19 cellular contexts compared by ENCODE assay signal in the genomic region with DNA sequence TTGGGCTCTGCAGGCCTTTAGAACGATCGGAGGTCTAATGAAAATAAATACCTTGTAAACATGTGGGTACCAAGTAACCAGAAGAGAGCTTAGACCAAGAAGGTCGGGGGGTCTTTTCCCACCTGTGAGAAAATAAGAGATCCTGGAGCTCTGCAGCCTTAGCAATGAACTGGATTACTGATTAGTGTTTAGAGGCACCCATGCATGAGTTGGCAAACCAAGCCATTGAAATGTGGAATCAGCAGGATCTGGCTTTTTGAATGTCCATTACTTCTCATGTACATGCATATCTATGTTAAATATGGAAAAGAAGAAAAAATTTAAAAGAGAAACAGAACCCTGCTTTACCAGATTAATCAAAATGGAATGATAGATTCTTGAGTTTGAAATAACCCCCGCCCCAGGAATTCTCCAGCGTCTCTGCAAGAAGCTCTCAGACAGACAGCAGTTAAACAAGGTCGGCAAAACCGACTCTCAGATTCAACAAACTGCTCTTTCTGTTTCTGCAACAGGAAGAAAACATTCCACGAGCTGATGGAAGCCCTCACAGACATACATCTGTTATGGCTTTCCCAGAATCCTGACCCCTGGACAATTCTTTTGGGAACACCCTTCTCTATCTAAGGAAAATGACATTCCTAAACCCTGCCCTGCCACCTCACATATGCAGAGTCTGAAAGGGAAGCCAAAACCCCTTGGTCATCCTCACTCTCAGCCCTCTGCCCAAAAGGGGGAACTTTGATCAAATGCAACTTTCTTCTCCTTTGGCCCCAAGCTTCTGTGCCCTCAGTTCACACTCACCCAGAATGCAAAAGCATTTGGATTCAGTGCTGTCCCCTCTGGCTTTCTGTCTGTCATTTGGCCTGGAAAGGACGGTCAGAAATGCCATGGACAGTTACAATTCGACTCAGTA.
"Had no signal": no experiment of that assay in that cellular context is flagged by ENCODE, and none has a peak within 500 bp of the region (broad histone marks: within the 10 kb centered on the region; RNA-seq: fewer than 3 reads in every experiment).

No MANE protein-coding gene starts in this region.

- FAIRE-seq: keratinocyte, small intestine, urothelium cell line had no signal

- H3K27ac ChIP-seq: coronary artery, gastroesophageal sphincter, hepatocyte, neutrophil, ovary, prostate gland, sigmoid colon had no signal

- H3K9me3 ChIP-seq: gastroesophageal sphincter, mucosa of descending colon, neutrophil, ovary, prostate gland, sigmoid colon, thoracic aorta had no signal

- H3K36me3 ChIP-seq: gastroesophageal sphincter, neutrophil, ovary, prostate gland, sigmoid colon, thoracic aorta had no signal

- H3K4me3 Mint-ChIP-seq: activated CD4-positive, alpha-beta T cell treated with anti-CD3 and anti-CD28 coated beads for 36 hours; effector memory CD8-positive, alpha-beta T cell; stimulated activated effector memory CD8-positive, alpha-beta T cell treated with anti-CD3 and anti-CD28 coated beads, Interleukin-12 subunit alpha, Interleukin-12 subunit beta, amount 100 ng/mL, for 72 hours; stimulated activated naive CD8-positive, alpha-beta T cell treated with anti-CD3 and anti-CD28 coated beads, Interleukin-15, Interleukin-2, amounts not matched to agents 100 ng/mL and 50 ng/mL, for 24 hours; WTC11 had no signal

- H3K4me3 ChIP-seq: coronary artery, gastroesophageal sphincter, hepatocyte, mucosa of descending colon, ovary, prostate gland, sigmoid colon, thoracic aorta had no signal

- ATAC-seq: gastroesophageal sphincter had no signal

- H3K36me3 Mint-ChIP-seq: activated naive CD8-positive, alpha-beta T cell; stimulated activated effector memory CD8-positive, alpha-beta T cell treated with anti-CD3 and anti-CD28 coated beads, Interleukin-12 subunit alpha, Interleukin-12 subunit beta, amount 100 ng/mL, for 72 hours had no signal

- H3K9me3 Mint-ChIP-seq: effector memory CD8-positive, alpha-beta T cell; stimulated activated effector memory CD8-positive, alpha-beta T cell treated with anti-CD3 and anti-CD28 coated beads, Interleukin-12 subunit alpha, Interleukin-12 subunit beta, amount 100 ng/mL, for 72 hours; stimulated activated naive CD8-positive, alpha-beta T cell treated with anti-CD3 and anti-CD28 coated beads, Interleukin-15, Interleukin-2, amounts not matched to agents 100 ng/mL and 50 ng/mL, for 24 hours; WTC11 had no signal

- H3K79me2 ChIP-seq: hepatocyte had no signal

- H2AFZ ChIP-seq: hepatocyte had no signal

- H3K27ac Mint-ChIP-seq: activated CD4-positive, alpha-beta T cell treated with anti-CD3 and anti-CD28 coated beads for 36 hours; activated naive CD8-positive, alpha-beta T cell; effector memory CD8-positive, alpha-beta T cell; nephron; stimulated activated effector memory CD8-positive, alpha-beta T cell treated with anti-CD3 and anti-CD28 coated beads, Interleukin-12 subunit alpha, Interleukin-12 subunit beta, amount 100 ng/mL, for 72 hours; stimulated activated naive CD8-positive, alpha-beta T cell treated with anti-CD3 and anti-CD28 coated beads, Interleukin-15, Interleukin-2, amounts not matched to agents 100 ng/mL and 50 ng/mL, for 24 hours; WTC11 had no signal
